15 cellular contexts compared by ENCODE assay signal in the genomic region with DNA sequence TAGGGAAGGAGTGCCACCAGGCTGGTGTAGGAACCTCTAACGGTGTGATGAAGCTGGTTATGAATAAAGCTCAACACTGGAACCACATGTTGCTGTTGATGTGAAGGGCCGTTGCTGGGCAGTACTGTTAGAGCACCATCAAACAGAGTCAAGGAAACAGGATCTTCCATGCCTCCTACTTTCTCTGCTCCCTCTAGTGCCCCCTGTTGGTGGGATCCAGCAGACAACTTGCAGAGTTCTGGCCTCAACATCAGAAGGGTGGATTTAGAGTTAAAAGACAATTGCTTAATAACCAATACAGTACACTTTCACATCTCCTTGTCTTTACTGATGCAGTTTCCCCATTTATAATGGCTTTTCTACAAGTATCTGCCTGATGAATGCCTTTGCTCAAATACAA.
A peak's percentile ranks its signal among the peaks of the same experiment; 100 is the strongest.
DNase-seq lines count a peak whose midpoint lies in the region; ATAC-seq, FAIRE-seq and TF ChIP-seq lines count a peak whose summit lies in the region.
"Had no signal": no experiment of that assay in that cellular context is flagged by ENCODE, and none has a peak within 500 bp of the region (broad histone marks: within the 10 kb centered on the region; RNA-seq: fewer than 3 reads in every experiment).

No MANE protein-coding gene starts in this region.

- CTCF ChIA-PET in activated naive CD4-positive, alpha-beta T cell treated with anti-CD3 and anti-CD28 coated beads, Interleukin-2, amount 10 ng/mL, durations not matched to agents 7 days and 5 days (lab: Charles Lee), result no interaction called here
- CTCF ChIA-PET in GM12878 (lab: Yijun Ruan, JAX), result interaction anchor here (0.6 to 8.8 kb wide), 15 partner anchors 9 to 155 kb away, joined by 3 to 124 read pairs (median 5); no protein-coding TSS in a partner anchor

- H3K79me2 ChIP-seq in GM12878 (ENCODE audit: control insufficient read depth, insufficient read depth, low read length), result no peaks in the 10 kb centered on the region

- ATAC-seq in GM12878 (peak; percentile 15; the same call in 1 of the 3 replicates), right cardiac atrium (no peak), HG03565 (IDR thresholded peaks at IDR 0.05; ENCODE audit: unreplicated experiment) (no peak)

- no peak overlapping the region for H3K27ac Mint-ChIP-seq in activated naive CD4-positive, alpha-beta T cell treated with anti-CD3 and anti-CD28 coated beads, Interleukin-2, amount 10 ng/mL, durations not matched to agents 7 days and 5 days

- peaks cover 19% of the 10 kb centered on the region for H3K27me3 Mint-ChIP-seq in activated naive CD4-positive, alpha-beta T cell treated with anti-CD3 and anti-CD28 coated beads, Interleukin-2, amount 10 ng/mL, durations not matched to agents 7 days and 5 days

- TF ChIP-seq RAD21 in GM12878 (IDR thresholded peaks at IDR 0.05; ENCODE audit: insufficient read depth, low read depth, low read length), result 0 out of 2 replicates have a peak, but pooled peaks have one; percentile 18

- WGBS in GM12878 (ENCODE audit: insufficient coverage, insufficient replicate concordance, low lambda C conversion rate, missing lambda C conversion rate), result 96% methylated on average over 2 of the region's 2 CpGs
- WGBS in small intestine, 3 donors, result 84 to 94% (median 89%) methylated on average over 2 of the region's 2 CpGs
- 84% methylated on average over 2 of the region's 2 CpGs for WGBS in right cardiac atrium

- no peak overlapping the region for H3K4me3 ChIP-seq in LNCaP clone FGC (ENCODE audit: low read depth, low read length)
- H3K4me3 ChIP-seq in GM12878, result no peak overlapping the region
- no peak overlapping the region for H3K4me3 ChIP-seq in small intestine (ENCODE audit: low read depth in 1 of 2, low read length in 2 of 2)
- H3K4me3 ChIP-seq in right cardiac atrium (ENCODE audit: low read length), result no peak overlapping the region
- H3K4me3 ChIP-seq: lung had no signal

- no peaks in the 10 kb centered on the region for H3K4me1 Mint-ChIP-seq in activated naive CD4-positive, alpha-beta T cell treated with anti-CD3 and anti-CD28 coated beads, Interleukin-2, amount 10 ng/mL, durations not matched to agents 7 days and 5 days

- FAIRE-seq in GM12878 (lab: Jason Lieb, UNC), result no peak
- FAIRE-seq in small intestine (lab: Jason Lieb, UNC), result no peak
- FAIRE-seq: urothelium cell line had no signal

- SMC1A ChIA-PET in GM12878 (lab: Charles Lee; ENCODE audit: uncharacterized antibody, unreplicated experiment), result interaction anchor here (0.8 to 12.2 kb wide), 7 partner anchors 9 to 46 kb away, joined by 3 to 156 read pairs (median 15); no protein-coding TSS in a partner anchor

- TF ChIP-seq CTCF in LNCaP clone FGC (IDR thresholded peaks at IDR 0.05; ENCODE audit: control insufficient read depth, extremely low read depth, insufficient read depth) (peak; percentile 19; the same call in 1 of the 2 replicates), GM12878 (IDR thresholded peaks at IDR 0.05 in 2 of 3, conservative IDR thresholded peaks at IDR 0.05 in 1 of 3; ENCODE audit: control insufficient read depth in 2 of 3, extremely low read depth in 1 of 3, insufficient read depth in 1 of 3, low read depth in 3 of 3, low read length in 3 of 3) (peak; percentile 16 to 37 (median 33); a peak in 4 of 6 replicates)

- H3K4me1 ChIP-seq in GM12878 (ENCODE audit: control insufficient read depth, insufficient read depth, low read length) (peaks cover 5% of the 10 kb centered on the region; the same call in 1 of the 2 replicates), small intestine (ENCODE audit: control insufficient read depth in 2 of 2, insufficient read depth in 1 of 2, low read depth in 1 of 2, low read length in 1 of 2) (peaks cover 0 to 3% of the 10 kb centered on the region in 2 donors), right cardiac atrium (ENCODE audit: control insufficient read depth, insufficient read depth, low read length) (no peaks in the 10 kb centered on the region)

- no peaks in the 10 kb centered on the region for H3K9me3 Mint-ChIP-seq in activated naive CD4-positive, alpha-beta T cell treated with anti-CD3 and anti-CD28 coated beads, Interleukin-2, amount 10 ng/mL, durations not matched to agents 7 days and 5 days

- POLR2A ChIA-PET in GM12878 (lab: Charles Lee), result no interaction called here

- no TSS peak for BruUV-seq in GM12878 (replicated peaks; lab: Mats Ljungman, UMichigan)

- RAD21 ChIA-PET in GM12878 (lab: Charles Lee; ENCODE audit: unreplicated experiment), result interaction anchor here (0.9 to 2.5 kb wide), 4 partner anchors 13 to 52 kb away, joined by 3 to 11 read pairs (median 5); no protein-coding TSS in a partner anchor

- no peak for TF ChIP-seq POLR2A in GM12878 (IDR thresholded peaks at IDR 0.05; ENCODE audit: low read depth, low read length)

- no peak overlapping the region for H2AFZ ChIP-seq in GM12878 (ENCODE audit: control insufficient read depth, low read depth, low read length)

- H3K36me3 ChIP-seq in GM12878 (ENCODE audit: control insufficient read depth in 2 of 2, insufficient read depth in 2 of 2, low read length in 1 of 2) (no peaks in the 10 kb centered on the region), small intestine (ENCODE audit: control insufficient read depth in 2 of 2, insufficient read depth in 2 of 2, low read length in 2 of 2) (no peaks in the 10 kb centered on the region)

- H3K9me3 ChIP-seq in GM12878 (replicated peaks; ENCODE audit: control insufficient read depth, insufficient read depth, low read length) (no peaks in the 10 kb centered on the region), small intestine (ENCODE audit: control insufficient read depth, low read depth) (no peaks in the 10 kb centered on the region), right cardiac atrium (ENCODE audit: control insufficient read depth, low read length) (no peaks in the 10 kb centered on the region)

- no peak overlapping the region for H3K4me3 Mint-ChIP-seq in activated naive CD4-positive, alpha-beta T cell treated with anti-CD3 and anti-CD28 coated beads, Interleukin-2, amount 10 ng/mL, durations not matched to agents 7 days and 5 days

- no peaks in the 10 kb centered on the region; a peak in 1 of 4 replicates for H3K27me3 ChIP-seq in GM12878 (replicated peaks in 1 of 2; ENCODE audit: control insufficient read depth in 2 of 2, insufficient read depth in 2 of 2, low read length in 1 of 2)
- no peaks in the 10 kb centered on the region for H3K27me3 ChIP-seq in small intestine (ENCODE audit: control insufficient read depth in 2 of 2, insufficient read depth in 2 of 2, low read length in 2 of 2)
- peaks cover 2% of the 10 kb centered on the region for H3K27me3 ChIP-seq in right cardiac atrium (ENCODE audit: control insufficient read depth, insufficient read depth)

- no peaks in the 10 kb centered on the region for H3K36me3 Mint-ChIP-seq in activated naive CD4-positive, alpha-beta T cell treated with anti-CD3 and anti-CD28 coated beads, Interleukin-2, amount 10 ng/mL, durations not matched to agents 7 days and 5 days

- DNase-seq in activated naive CD4-positive, alpha-beta T cell treated with anti-CD3 and anti-CD28 coated beads, Interleukin-2, amount 10 ng/mL, durations not matched to agents 7 days and 5 days, result peak; percentile 31
- DNase-seq in activated naive CD4-positive, alpha-beta T cell treated with anti-CD3 and anti-CD28 coated beads, Interleukin-2, amount 50 U/mL, for 16 hours, result no peak
- no peak for DNase-seq in LNCaP clone FGC (ENCODE audit: low read depth)
- DNase-seq in GM12878 (ENCODE audit: low read depth, low spot score), result no peak
- peak; percentile 5 for DNase-seq in small intestine
- no peak for DNase-seq in right cardiac atrium
- no peak for DNase-seq in NCI-H2081 (lab: John Stamatoyannopoulos, UW)
- DNase-seq: C1 segment of cervical spinal cord; central memory CD4-positive, alpha-beta T cell; IMR-90; NCI-H446; T1000 had no signal

- in situ Hi-C loops in GM12878 (cut with MboI), result no loop called here

- intact Hi-C loops in GM12878 (cut with micrococcal nuclease; ENCODE audit: unreplicated experiment), result loop anchor here (2.0 kb wide), 1 partner anchor 46 kb away; no protein-coding TSS in a partner anchor
- intact Hi-C loops in right cardiac atrium (cut with DNase I), result no loop called here

- TF ChIP-seq EP300 in GM12878 (IDR thresholded peaks at IDR 0.05; ENCODE audit: borderline replicate concordance in 1 of 2, control insufficient read depth in 1 of 2, low read depth in 2 of 2, low read length in 2 of 2), result no peak

- H3K27ac ChIP-seq in GM12878 (ENCODE audit: control insufficient read depth, insufficient read depth) (no peak overlapping the region), small intestine (ENCODE audit: low read depth in 1 of 2, low read length in 1 of 2) (no peak overlapping the region), right cardiac atrium (ENCODE audit: low read length) (no peak overlapping the region)

- no peaks in the 10 kb centered on the region for H4K20me1 ChIP-seq in GM12878 (ENCODE audit: control insufficient read depth, insufficient read depth)

- H3K4me2 ChIP-seq in GM12878 (ENCODE audit: control insufficient read depth, insufficient read depth), result no peak overlapping the region

- no peak overlapping the region for H3K9ac ChIP-seq in GM12878 (ENCODE audit: control insufficient read depth, insufficient read depth, low read length)

TF ChIP-seq in GM12878, 131 proteins besides CTCF, POLR2A, EP300 and RAD21 (continues in another document):
- TF ChIP-seq NR2C2 (IDR thresholded peaks at IDR 0.05; ENCODE audit: borderline replicate concordance, control insufficient read depth, insufficient read length, low read depth) (no peak), SMAD5 (IDR thresholded peaks at IDR 0.05; ENCODE audit: low read depth) (no peak), ESRRA (IDR thresholded peaks at IDR 0.05; ENCODE audit: low read length) (no peak), KDM1A (IDR thresholded peaks at IDR 0.05; ENCODE audit: borderline replicate concordance) (no peak), PAX8 (IDR thresholded peaks at IDR 0.05) (no peak), SIN3A (IDR thresholded peaks at IDR 0.05; ENCODE audit: low read depth, low read length) (no peak), KLF5 (IDR thresholded peaks at IDR 0.05; ENCODE audit: partially characterized antibody) (no peak), ZNF207 (IDR thresholded peaks at IDR 0.05; ENCODE audit: borderline replicate concordance) (no peak), HCFC1 (IDR thresholded peaks at IDR 0.05; ENCODE audit: low read length) (no peak)
- TF ChIP-seq, protein P1, sequence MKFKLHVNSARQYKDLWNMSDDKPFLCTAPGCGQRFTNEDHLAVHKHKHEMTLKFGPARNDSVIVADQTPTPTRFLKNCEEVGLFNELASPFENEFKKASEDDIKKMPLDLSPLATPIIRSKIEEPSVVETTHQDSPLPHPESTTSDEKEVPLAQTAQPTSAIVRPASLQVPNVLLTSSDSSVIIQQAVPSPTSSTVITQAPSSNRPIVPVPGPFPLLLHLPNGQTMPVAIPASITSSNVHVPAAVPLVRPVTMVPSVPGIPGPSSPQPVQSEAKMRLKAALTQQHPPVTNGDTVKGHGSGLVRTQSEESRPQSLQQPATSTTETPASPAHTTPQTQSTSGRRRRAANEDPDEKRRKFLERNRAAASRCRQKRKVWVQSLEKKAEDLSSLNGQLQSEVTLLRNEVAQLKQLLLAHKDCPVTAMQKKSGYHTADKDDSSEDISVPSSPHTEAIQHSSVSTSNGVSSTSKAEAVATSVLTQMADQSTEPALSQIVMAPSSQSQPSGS (IDR thresholded peaks at IDR 0.05; ENCODE audit: low read length), result no peak

Comparison
In these comparisons a context has a peak if more than half of its experiments do, and no peak if none do; other contexts are left out.
1. DNase-seq: peak in activated naive CD4-positive, alpha-beta T cell treated with anti-CD3 and anti-CD28 coated beads, Interleukin-2, amount 10 ng/mL, durations not matched to agents 7 days and 5 days (single experiment) and small intestine (single experiment); none in activated naive CD4-positive, alpha-beta T cell treated with anti-CD3 and anti-CD28 coated beads, Interleukin-2, amount 50 U/mL, for 16 hours (single experiment), LNCaP clone FGC (single experiment), GM12878 (single experiment), right cardiac atrium (0 of 3) and NCI-H2081 (0 of 2).